ENCODE assay signal across 20 cellular contexts in genomic region chr3:53085476-53085875, GRCh38.
"Had no signal": no experiment of that assay in that cellular context is flagged by ENCODE, and none has a peak within 500 bp of the region (broad histone marks: within the 10 kb centered on the region; RNA-seq: fewer than 3 reads in every experiment).

No MANE protein-coding gene starts in this region.

- H3K9me3 ChIP-seq: esophagus squamous epithelium, gastroesophageal sphincter, left lung, mucosa of descending colon, neutrophil, sigmoid colon, stomach, thoracic aorta, transverse colon had no signal

- H3K4me3 Mint-ChIP-seq: naive thymus-derived CD8-positive, alpha-beta T cell had no signal

- H3K27me3 ChIP-seq: esophagus squamous epithelium, gastroesophageal sphincter, left lung, neutrophil, sigmoid colon, stomach, transverse colon had no signal

- H3K27ac ChIP-seq: gastroesophageal sphincter, left lung, neutrophil, sigmoid colon, skin epidermis, thoracic aorta, transverse colon had no signal

- H3K4me1 ChIP-seq: left lung, transverse colon had no signal

- ATAC-seq: gastroesophageal sphincter; left lung; naive thymus-derived CD8-positive, alpha-beta T cell had no signal

- H3K4me3 ChIP-seq: esophagus squamous epithelium, gastroesophageal sphincter, left lung, lung, mucosa of descending colon, sigmoid colon, skin epidermis, stomach, thoracic aorta, transverse colon had no signal

- H3K9me3 Mint-ChIP-seq: naive thymus-derived CD8-positive, alpha-beta T cell had no signal

- H3K36me3 ChIP-seq: transverse colon had no signal

- H3K27me3 Mint-ChIP-seq: naive thymus-derived CD8-positive, alpha-beta T cell had no signal

- DNase-seq: dermis blood vessel endothelial cell; esophagus squamous epithelium; foreskin fibroblast; glutamatergic neuron; left lung; mesenchymal stem cell; mucosa of descending colon; naive thymus-derived CD8-positive, alpha-beta T cell; posterior cingulate gyrus; sigmoid colon; stimulated activated CD4-positive, alpha-beta T cell treated with anti-CD3 and anti-CD28 coated beads, Interleukin-12 subunit alpha, Interleukin-12 subunit beta, amount 100 ng/mL, for 4 hours; stimulated activated naive CD4-positive, alpha-beta T cell; stomach; substantia nigra; transverse colon had no signal
